ENCODE assay signal across 27 cellular contexts in genomic region chr22:47334596-47334995, GRCh38.
"Had no signal": no experiment of that assay in that cellular context is flagged by ENCODE, and none has a peak within 500 bp of the region (broad histone marks: within the 10 kb centered on the region; RNA-seq: fewer than 3 reads in every experiment).

No MANE protein-coding gene starts in this region.

- H3K27ac ChIP-seq: adrenal gland, body of pancreas, breast epithelium had no signal

- H3K27me3 ChIP-seq: adrenal gland, body of pancreas had no signal

- H3K4me1 ChIP-seq: adrenal gland, body of pancreas, breast epithelium had no signal

- DNase-seq: activated CD4-positive, alpha-beta T cell treated with anti-CD3 and anti-CD28 coated beads for 36 hours; activated CD4-positive, alpha-beta T cell treated with anti-CD3 and anti-CD28 coated beads, Interleukin-2, amount 10 ng/mL, durations not matched to agents 7 days and 5 days; activated CD4-positive, alpha-beta T cell treated with anti-CD3 and anti-CD28 coated beads, Interleukin-2, amount 50 U/mL, for 48 hours; activated CD8-positive, alpha-beta T cell treated with anti-CD3 and anti-CD28 coated beads, Interleukin-2, amount 10 ng/mL, durations not matched to agents 7 days and 5 days; activated gamma-delta T cell; activated naive CD4-positive, alpha-beta T cell treated with Interleukin-2 at 50 U/mL for 16 hours; activated T-cell treated with anti-CD3 and anti-CD28 coated beads, Interleukin-2, amount 50 U/mL, for 24 hours; body of pancreas; caudate nucleus; cerebellar nuclear complex; Karpas-422; KBM-7; NCI-H1105; NCI-H1417 treated with DMSO at 0.1 percent for 48 hours; NCI-H2029; NCI-H345; NCI-H526 treated with DMSO at 0.1 percent for 48 hours; NCI-H774; SW 1271; T-helper 1 cell; T-helper 2 cell; T-helper 9 cell had no signal

- H3K9me3 ChIP-seq: adrenal gland had no signal

- H3K4me3 ChIP-seq: adrenal gland, body of pancreas, breast epithelium had no signal

- H3K36me3 ChIP-seq: adrenal gland, breast epithelium had no signal

- ATAC-seq: activated CD4-positive, alpha-beta T cell treated with anti-CD3 and anti-CD28 coated beads for 36 hours; activated CD4-positive, CD25-positive, alpha-beta regulatory T cell treated with anti-CD3 and anti-CD28 coated beads, Interleukin-2, amount 50 U/mL, for 24 hours; activated CD8-positive, alpha-beta T cell treated with anti-CD3 and anti-CD28 coated beads, Interleukin-2, amount 10 ng/mL, durations not matched to agents 7 days and 5 days; activated naive CD4-positive, alpha-beta T cell treated with anti-CD3 and anti-CD28 coated beads, Interleukin-2, amount 50 U/mL, for 72 hours; body of pancreas; Panc1 had no signal
